Comparison of ENCODE assay signal across 12 cellular contexts in the genomic region with DNA sequence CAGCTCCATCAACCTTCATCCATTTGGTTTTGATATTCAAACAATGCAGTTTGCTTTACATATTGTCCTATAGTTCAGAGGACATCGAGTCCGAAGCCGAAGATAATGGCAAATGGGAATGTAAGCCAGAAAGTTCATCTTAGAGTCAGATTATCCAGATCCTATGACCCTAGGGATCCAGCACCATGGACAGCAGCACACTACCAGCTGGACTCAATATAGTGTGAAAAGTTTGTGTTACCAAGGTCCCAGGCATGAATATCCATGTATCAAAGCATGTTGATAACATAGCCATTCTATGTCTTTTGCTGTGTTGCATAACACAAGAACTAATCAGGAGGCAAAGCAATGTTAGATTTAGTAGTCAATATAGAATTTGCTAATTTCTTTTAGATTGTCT. TPM values are rescaled to one million over a fixed set of nuclear protein-coding genes. Genes with fewer than 3 reads are reported as not detected.
A peak's percentile ranks its signal among the peaks of the same experiment; 100 is the strongest.
DNase-seq lines count a peak whose midpoint lies in the region; ATAC-seq and TF ChIP-seq lines count a peak whose summit lies in the region.
"Had no signal": no experiment of that assay in that cellular context is flagged by ENCODE, and none has a peak within 500 bp of the region (broad histone marks: within the 10 kb centered on the region; RNA-seq: fewer than 3 reads in every experiment).

No MANE protein-coding gene starts in this region.

- H2BK120ac ChIP-seq in IMR-90 (ENCODE audit: low read depth, low read length) = no peak overlapping the region

- no peaks in the 10 kb centered on the region for H4K20me1 ChIP-seq in IMR-90 (ENCODE audit: insufficient read depth, low read length)

- no peak overlapping the region for H3K27ac Mint-ChIP-seq in activated CD4-positive, alpha-beta memory T cell treated with anti-CD3 and anti-CD28 coated beads, Interleukin-2, amount 10 ng/mL, durations not matched to agents 7 days and 5 days
- H3K27ac Mint-ChIP-seq: T-helper 1 cell treated with Interleukin-12 subunit alpha and Interleukin-12 subunit beta and Interleukin-4 antibody, amounts not matched to agents 30 μg/mL and 1 μg/mL, for 36 hours had no signal

- H3K4me2 ChIP-seq in IMR-90 (ENCODE audit: low read depth, low read length) = no peak overlapping the region

- no CpG with 5 or more reads among the region's 3 CpGs for WGBS in IMR-90 (ENCODE audit: extremely low coverage in 2 of 2, insufficient read length in 1 of 2), 2 experiments

- no peak overlapping the region for H3K23ac ChIP-seq in IMR-90 (ENCODE audit: low read depth, low read length)

- H2BK15ac ChIP-seq in IMR-90 (ENCODE audit: low read depth, low read length) = no peak overlapping the region

- dilution Hi-C loops in IMR-90 (cut with HindIII; ENCODE audit: low sequenced_read_pairs, unreplicated experiment) = no loop called here

- no peak overlapping the region for H3K4me3 ChIP-seq in IMR-90 (ENCODE audit: insufficient read depth, low read depth, low read length)
- H3K4me3 ChIP-seq: uterus had no signal

- H3K4ac ChIP-seq in IMR-90 (ENCODE audit: low read depth, low read length) = no peak overlapping the region

- H2AK9ac ChIP-seq in IMR-90 (replicated peaks; ENCODE audit: low read depth, low read length, poor library complexity) = no peak overlapping the region

- H3K4me1 ChIP-seq in IMR-90 (ENCODE audit: control insufficient read depth, insufficient read depth, low read length) = no peaks in the 10 kb centered on the region
- H3K4me1 ChIP-seq: uterus had no signal

- TF ChIP-seq RAD21 in IMR-90 (IDR thresholded peaks at IDR 0.05; ENCODE audit: low read length) = no peak

- H3K36me3 Mint-ChIP-seq in activated CD4-positive, alpha-beta memory T cell treated with anti-CD3 and anti-CD28 coated beads, Interleukin-2, amount 10 ng/mL, durations not matched to agents 7 days and 5 days (ENCODE audit: low read depth) = no peaks in the 10 kb centered on the region

- no peak for TF ChIP-seq CTCF in IMR-90 (conservative IDR thresholded peaks at IDR 0.05; ENCODE audit: low read depth, low read length)

- H3K27me3 ChIP-seq in IMR-90 (ENCODE audit: control insufficient read depth, insufficient read depth, low read length) = no peaks in the 10 kb centered on the region
- H3K27me3 ChIP-seq: uterus had no signal

- H4K8ac ChIP-seq in IMR-90 (ENCODE audit: low read depth in 2 of 2, low read length in 2 of 2) = no peak overlapping the region

- no peak overlapping the region for H3K4me3 Mint-ChIP-seq in activated CD4-positive, alpha-beta memory T cell treated with anti-CD3 and anti-CD28 coated beads, Interleukin-2, amount 10 ng/mL, durations not matched to agents 7 days and 5 days
- H3K4me3 Mint-ChIP-seq: T-helper 1 cell treated with Interleukin-12 subunit alpha and Interleukin-12 subunit beta and Interleukin-4 antibody, amounts not matched to agents 30 μg/mL and 1 μg/mL, for 36 hours had no signal

- H3K4me1 Mint-ChIP-seq in activated CD4-positive, alpha-beta memory T cell treated with anti-CD3 and anti-CD28 coated beads, Interleukin-2, amount 10 ng/mL, durations not matched to agents 7 days and 5 days = peaks cover 2% of the 10 kb centered on the region

- in situ Hi-C loops in Caki2 (cut with HindIII; ENCODE audit: low pct_unique_long_range_greater_than_20kb, low sequenced_read_pairs) = loop anchor here (25.0 kb wide), 1 partner anchor 296 kb away; no protein-coding TSS in a partner anchor
- in situ Hi-C loops in IMR-90 (cut with MboI; ENCODE audit: low sequenced_read_pairs) = no loop called here

- no peak overlapping the region for H4K5ac ChIP-seq in IMR-90 (ENCODE audit: low read depth, low read length)

- H2BK20ac ChIP-seq in IMR-90 (ENCODE audit: low read depth, low read length) = no peak overlapping the region

- no peaks in the 10 kb centered on the region for H3K9me3 ChIP-seq in IMR-90 (ENCODE audit: control insufficient read depth, insufficient read depth, low read length)
- H3K9me3 ChIP-seq: uterus had no signal

- no peak overlapping the region for H2AK5ac ChIP-seq in IMR-90 (ENCODE audit: low read depth, low read length)

- DNase-seq in Caki2 (ENCODE audit: low read depth) (peak; percentile 16), IMR-90 (peak; percentile 18), iPS-NIHi7 (ENCODE audit: extremely low spot score) (peak; percentile 59), NCI-H345 treated with DMSO at 0.1 percent for 48 hours (lab: John Stamatoyannopoulos, UW; ENCODE audit: unreplicated experiment) (no peak), COLO668 (lab: John Stamatoyannopoulos, UW; ENCODE audit: unreplicated experiment) (no peak), cerebellar nuclear complex (lab: John Stamatoyannopoulos, UW) (no peak), SHP77 treated with DMSO at 0.1 percent for 48 hours (lab: John Stamatoyannopoulos, UW) (no peak)
- DNase-seq in activated CD4-positive, alpha-beta memory T cell treated with anti-CD3 and anti-CD28 coated beads, Interleukin-2, amount 10 ng/mL, durations not matched to agents 7 days and 5 days = peak; percentile 33
- DNase-seq: kidney, NCI-H1092, uterus had no signal

- no peak overlapping the region for H3K9ac ChIP-seq in IMR-90 (ENCODE audit: low read depth, low read length)

- no peak overlapping the region for H3K14ac ChIP-seq in IMR-90 (replicated peaks; ENCODE audit: low read depth, low read length)

- no peak overlapping the region for H2BK5ac ChIP-seq in IMR-90 (ENCODE audit: low read depth, low read length, poor library complexity, severe bottlenecking)

- no peak overlapping the region for H3K18ac ChIP-seq in IMR-90 (ENCODE audit: low read depth, low read length)

- ATAC-seq in IMR-90 (ENCODE audit: low read depth) = no peak

- peaks cover 16% of the 10 kb centered on the region for H3K27me3 Mint-ChIP-seq in activated CD4-positive, alpha-beta memory T cell treated with anti-CD3 and anti-CD28 coated beads, Interleukin-2, amount 10 ng/mL, durations not matched to agents 7 days and 5 days

- no peaks in the 10 kb centered on the region for H3K79me1 ChIP-seq in IMR-90 (ENCODE audit: low read depth in 1 of 2, low read length in 2 of 2)

- no peak overlapping the region for H3K56ac ChIP-seq in IMR-90 (ENCODE audit: extremely low read depth, insufficient read depth, low read length)

- H2AFZ ChIP-seq in IMR-90 (replicated peaks; ENCODE audit: low read length, poor library complexity) = no peak overlapping the region

- no peaks in the 10 kb centered on the region for H3K9me3 Mint-ChIP-seq in activated CD4-positive, alpha-beta memory T cell treated with anti-CD3 and anti-CD28 coated beads, Interleukin-2, amount 10 ng/mL, durations not matched to agents 7 days and 5 days
- H3K9me3 Mint-ChIP-seq: T-helper 1 cell treated with Interleukin-12 subunit alpha and Interleukin-12 subunit beta and Interleukin-4 antibody, amounts not matched to agents 30 μg/mL and 1 μg/mL, for 36 hours had no signal

- no peak for TF ChIP-seq POLR2A in IMR-90 (IDR thresholded peaks at IDR 0.05; ENCODE audit: low read depth, low read length)

- no TSS peak for BruUV-seq in IMR-90 (replicated peaks; lab: Mats Ljungman, UMichigan)

- no peaks in the 10 kb centered on the region for H3K36me3 ChIP-seq in IMR-90 (ENCODE audit: control insufficient read depth, insufficient read depth, low read length)
- H3K36me3 ChIP-seq: uterus had no signal

- no peak overlapping the region for H4K91ac ChIP-seq in IMR-90 (ENCODE audit: insufficient read depth, low read depth, low read length)

- no peaks in the 10 kb centered on the region for H3K9me1 ChIP-seq in IMR-90 (ENCODE audit: insufficient read depth, low read length)

- CTCF ChIA-PET in IMR-90 (lab: Yijun Ruan, JAX) = no interaction called here
- CTCF ChIA-PET in activated CD4-positive, alpha-beta memory T cell treated with anti-CD3 and anti-CD28 coated beads, Interleukin-2, amount 10 ng/mL, durations not matched to agents 7 days and 5 days (lab: Charles Lee) = no interaction called here

- intact Hi-C loops in IMR-90 (cut with micrococcal nuclease) = no loop called here

- POLR2A ChIA-PET in IMR-90 (lab: Charles Lee; ENCODE audit: unreplicated experiment) = no interaction called here
- POLR2A ChIA-PET in activated CD4-positive, alpha-beta memory T cell treated with anti-CD3 and anti-CD28 coated beads, Interleukin-2, amount 10 ng/mL, durations not matched to agents 7 days and 5 days (lab: Charles Lee) = no interaction called here

- H3K27ac ChIP-seq in IMR-90 (ENCODE audit: insufficient read depth, low read length) = no peak overlapping the region
- H3K27ac ChIP-seq: uterus had no signal

TF ChIP-seq in IMR-90, 13 proteins besides CTCF, POLR2A, EP300 and RAD21 (continues in another document):
- TF ChIP-seq CHD1 (IDR thresholded peaks at IDR 0.05; ENCODE audit: low read depth, low read length) = no peak
- TF ChIP-seq, protein P1, sequence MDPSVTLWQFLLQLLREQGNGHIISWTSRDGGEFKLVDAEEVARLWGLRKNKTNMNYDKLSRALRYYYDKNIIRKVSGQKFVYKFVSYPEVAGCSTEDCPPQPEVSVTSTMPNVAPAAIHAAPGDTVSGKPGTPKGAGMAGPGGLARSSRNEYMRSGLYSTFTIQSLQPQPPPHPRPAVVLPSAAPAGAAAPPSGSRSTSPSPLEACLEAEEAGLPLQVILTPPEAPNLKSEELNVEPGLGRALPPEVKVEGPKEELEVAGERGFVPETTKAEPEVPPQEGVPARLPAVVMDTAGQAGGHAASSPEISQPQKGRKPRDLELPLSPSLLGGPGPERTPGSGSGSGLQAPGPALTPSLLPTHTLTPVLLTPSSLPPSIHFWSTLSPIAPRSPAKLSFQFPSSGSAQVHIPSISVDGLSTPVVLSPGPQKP (IDR thresholded peaks at IDR 0.05; ENCODE audit: borderline replicate concordance, low read depth, low read length) = no peak
- no peak for TF ChIP-seq NFE2L2 (IDR thresholded peaks at IDR 0.05; ENCODE audit: low read depth, low read length)
- no peak for TF ChIP-seq MAFK (IDR thresholded peaks at IDR 0.05; ENCODE audit: low read depth, low read length)
- no peak for TF ChIP-seq MAZ (IDR thresholded peaks at IDR 0.05; ENCODE audit: borderline replicate concordance, low read depth, low read length)
- no peak for TF ChIP-seq FOS (IDR thresholded peaks at IDR 0.05; ENCODE audit: low read depth, low read length)
- no peak for TF ChIP-seq RFX5 (IDR thresholded peaks at IDR 0.05; ENCODE audit: low read depth, low read length)
- no peak for TF ChIP-seq MXI1 (IDR thresholded peaks at IDR 0.05; ENCODE audit: borderline replicate concordance, low read depth, low read length)

RNA-seq across cellular contexts. Expression of a gene that starts 46.3 kb away (rescaled TPM):
- not detected in 2 replicates for total RNA-seq in Caki2 (2014; rRNA removed; shearing (Covaris generic); ENCODE audit: low replicate concordance)
- total RNA-seq in IMR-90 (2012; rRNA removed) = 0.18 TPM in 1 of 2 replicates, not detected in the other
- polyA plus RNA-seq in IMR-90 (2012; rRNA removed) = not detected in 2 replicates
- polyA plus RNA-seq in IMR-90 (2012; cell fraction: cytosol; rRNA removed) = 0.01 and 0.04 TPM in 2 replicates
- polyA plus RNA-seq in IMR-90 (2012; cell fraction: nucleus; rRNA removed; ENCODE audit: low replicate concordance) = 0.03 TPM in 2 replicates
- not detected for total RNA-seq in activated CD4-positive, alpha-beta memory T cell treated with anti-CD3 and anti-CD28 coated beads, Interleukin-2, amount 10 ng/mL, durations not matched to agents 7 days and 5 days

Comparison
In these comparisons a context has a peak if more than half of its experiments do, and no peak if none do; other contexts are left out.
1. DNase-seq: peak in Caki2 (single experiment), IMR-90 (single experiment), activated CD4-positive, alpha-beta memory T cell treated with anti-CD3 and anti-CD28 coated beads, Interleukin-2, amount 10 ng/mL, durations not matched to agents 7 days and 5 days (single experiment) and iPS-NIHi7 (single experiment); none in NCI-H345 treated with DMSO at 0.1 percent for 48 hours (single experiment), COLO668 (single experiment), cerebellar nuclear complex (0 of 2) and SHP77 treated with DMSO at 0.1 percent for 48 hours (single experiment).